ENCODE assay signal across 8 cellular contexts in genomic region chr16:66947302-66948033, GRCh38. TPM values are rescaled to one million over a fixed set of nuclear protein-coding genes. Genes with fewer than 3 reads are reported as not detected.
DNase-seq lines count a peak whose midpoint lies in the region; ATAC-seq, FAIRE-seq and TF ChIP-seq lines count a peak whose summit lies in the region.

No MANE protein-coding gene starts in this region.

- DNase-seq in COR-L47 (lab: John Stamatoyannopoulos, UW), result peak; percentile 72
- DNase-seq in LNCaP clone FGC (ENCODE audit: low read depth), result peak; percentile 58
- peak; percentile 81 to 96 for DNase-seq in SJCRH30
- peak; percentile 29 to 72 (median 65) for DNase-seq in activated naive CD4-positive, alpha-beta T cell (lab: John Stamatoyannopoulos, UW)
- DNase-seq in frontal cortex (ENCODE audit: low spot score in 2 of 2), result peak; percentile 77 to 89
- peak; percentile 98 for DNase-seq in omental fat pad (ENCODE audit: low spot score)
- peak in 42 of 49 donors; percentile 9 to 85 (median 62) for DNase-seq in substantia nigra (lab: John Stamatoyannopoulos, UW)

- ATAC-seq in GM21447 (IDR thresholded peaks at IDR 0.05; ENCODE audit: unreplicated experiment) (peak; percentile 55), omental fat pad (ENCODE audit: low FRiP score) (peak; percentile 61)

- no peak overlapping the region for H3K4me3 ChIP-seq in LNCaP clone FGC (ENCODE audit: low read depth, low read length)
- H3K4me3 ChIP-seq in SJCRH30, result no peak overlapping the region

- no peaks in the 10 kb centered on the region; the same call in 1 of the 2 replicates for H3K9me3 ChIP-seq in SJCRH30 (replicated peaks)

- no peaks in the 10 kb centered on the region for H3K27me3 ChIP-seq in SJCRH30

- no peak overlapping the region for H3K27ac ChIP-seq in SJCRH30
- no peak overlapping the region for H3K27ac ChIP-seq in substantia nigra (ENCODE audit: low read depth, low read length, poor library complexity, severe bottlenecking)

- no peaks in the 10 kb centered on the region for H3K4me1 ChIP-seq in SJCRH30

- FAIRE-seq in frontal cortex (lab: Jason Lieb, UNC), result peak; percentile 21

- TF ChIP-seq CTCF in LNCaP clone FGC (IDR thresholded peaks at IDR 0.05; ENCODE audit: control insufficient read depth, extremely low read depth, insufficient read depth) (peak; percentile 84), omental fat pad (IDR thresholded peaks at IDR 0.05) (peak in 1 of 3 donors; percentile 45)

- H3K36me3 ChIP-seq in SJCRH30, result peaks cover 3% of the 10 kb centered on the region; the same call in 1 of the 2 replicates

RNA-seq across cellular contexts. Expression of gene CES2, which starts 12.2 kb away (rescaled TPM):
- 25.2 and 25.7 TPM in 2 replicates for total RNA-seq in SJCRH30 (2014; rRNA removed; shearing (Covaris generic))
- total RNA-seq in frontal cortex, result 22.8 TPM
- total RNA-seq in omental fat pad, result 10 to 100 TPM; 25.1 to 34.3 (median 28.1) TPM

RNA-seq across cellular contexts. Expression of gene CIAO2B, which starts 13.3 kb away (rescaled TPM):
- total RNA-seq in SJCRH30 (2014; rRNA removed; shearing (Covaris generic)), result 135 and 146 TPM in 2 replicates
- 105 TPM for total RNA-seq in frontal cortex
- 10 to 100 TPM; 50.4 to 86.8 (median 70.4) TPM for total RNA-seq in omental fat pad

RNA-seq across cellular contexts. Expression of gene CES3, which starts 13.6 kb away (rescaled TPM):
- 0.08 TPM in 2 replicates for total RNA-seq in SJCRH30 (2014; rRNA removed; shearing (Covaris generic))
- total RNA-seq in frontal cortex, result under 0.01 TPM
- total RNA-seq in omental fat pad, result 1 to 10 TPM in 1 of 4 donors, under 1 TPM in 3; 0.31 to 1.6 (median 0.84) TPM

RNA-seq across cellular contexts. Expression of gene RRAD, which starts 22.1 kb away (rescaled TPM):
- total RNA-seq in SJCRH30 (2014; rRNA removed; shearing (Covaris generic)), result 0.30 and 0.49 TPM in 2 replicates
- 2.4 TPM for total RNA-seq in frontal cortex
- total RNA-seq in omental fat pad, result 10 to 100 TPM in 3 of 4 donors, 1 to 10 TPM in 1; 3.8 to 21.0 (median 11.9) TPM

RNA-seq across cellular contexts. Expression of gene CDH16, which starts 28.8 kb away (rescaled TPM):
- not detected in 2 replicates for total RNA-seq in SJCRH30 (2014; rRNA removed; shearing (Covaris generic))
- not detected for total RNA-seq in frontal cortex
- total RNA-seq in omental fat pad, result not detected
